Comparison of ENCODE assay signal across 24 cellular contexts in genomic region chr3:194953291-194953690, GRCh38.
"Had no signal": no experiment of that assay in that cellular context is flagged by ENCODE, and none has a peak within 500 bp of the region (broad histone marks: within the 10 kb centered on the region; RNA-seq: fewer than 3 reads in every experiment).

No MANE protein-coding gene starts in this region.

- H3K27me3 ChIP-seq: brain microvascular endothelial cell, colonic mucosa, tibial nerve, vagina had no signal

- DNase-seq: activated CD4-positive, alpha-beta T cell treated with anti-CD3 and anti-CD28 coated beads, Interleukin-2, amount 10 ng/mL, durations not matched to agents 7 days and 5 days; activated CD8-positive, alpha-beta T cell treated with anti-CD3 and anti-CD28 coated beads, Interleukin-2, amount 10 ng/mL, durations not matched to agents 7 days and 5 days; activated naive CD4-positive, alpha-beta T cell treated with anti-CD3 and anti-CD28 coated beads, Interleukin-2, amount 10 ng/mL, durations not matched to agents 7 days and 5 days; activated naive CD8-positive, alpha-beta T cell treated with anti-CD3 and anti-CD28 coated beads, Interleukin-2, amount 50 U/mL, for 24 hours; activated T-cell treated with anti-CD3 and anti-CD28 coated beads, Interleukin-2, amount 50 U/mL, for 24 hours; aorta; brain microvascular endothelial cell; colonic mucosa; hippocampal formation; left cardiac atrium; lower lobe of right lung; stimulated activated CD4-positive, alpha-beta T cell treated with anti-CD3 and anti-CD28 coated beads, Interleukin-2, amount 100 ng/mL, for 24 hours; T-helper 1 cell; T-helper 9 cell had no signal

- H3K27ac Mint-ChIP-seq: activated CD4-positive, alpha-beta T cell treated with anti-CD3 and anti-CD28 coated beads, Interleukin-2, amount 10 ng/mL, durations not matched to agents 7 days and 5 days; activated CD8-positive, alpha-beta T cell treated with anti-CD3 and anti-CD28 coated beads, Interleukin-2, amount 10 ng/mL, durations not matched to agents 7 days and 5 days; activated naive CD4-positive, alpha-beta T cell treated with anti-CD3 and anti-CD28 coated beads, Interleukin-2, amount 10 ng/mL, durations not matched to agents 7 days and 5 days; activated naive CD8-positive, alpha-beta T cell treated with anti-CD3 and anti-CD28 coated beads, Interleukin-2, amount 50 U/mL, for 24 hours; activated T-cell treated with anti-CD3 and anti-CD28 coated beads, Interleukin-2, amount 50 U/mL, for 24 hours; activated T-helper 2 cell treated with anti-CD3 and anti-CD28 coated beads, Interferon-gamma antibody, Interleukin-2, Interleukin-4, amounts not matched to agents 10 μg/mL and 5 μg/mL and 100 μg/mL, durations not matched to agents 14 hours and 24 hours and 36 hours; mesothelial cell of epicardium; nephron; stimulated activated naive CD8-positive, alpha-beta T cell treated with anti-CD3 and anti-CD28 coated beads, Interleukin-15, Interleukin-2, amounts not matched to agents 100 ng/mL and 50 ng/mL, for 24 hours had no signal

- H3K9me3 Mint-ChIP-seq: activated CD4-positive, alpha-beta T cell treated with anti-CD3 and anti-CD28 coated beads, Interleukin-2, amount 10 ng/mL, durations not matched to agents 7 days and 5 days; activated naive CD4-positive, alpha-beta T cell treated with anti-CD3 and anti-CD28 coated beads, Interleukin-2, amount 10 ng/mL, durations not matched to agents 7 days and 5 days; activated T-cell treated with anti-CD3 and anti-CD28 coated beads, Interleukin-2, amount 50 U/mL, for 24 hours; activated T-helper 2 cell treated with anti-CD3 and anti-CD28 coated beads, Interferon-gamma antibody, Interleukin-2, Interleukin-4, amounts not matched to agents 10 μg/mL and 5 μg/mL and 100 μg/mL, durations not matched to agents 14 hours and 24 hours and 36 hours; central memory CD8-positive, alpha-beta T cell had no signal

- H3K27me3 Mint-ChIP-seq: activated CD4-positive, alpha-beta T cell treated with anti-CD3 and anti-CD28 coated beads, Interleukin-2, amount 10 ng/mL, durations not matched to agents 7 days and 5 days; activated naive CD8-positive, alpha-beta T cell treated with anti-CD3 and anti-CD28 coated beads, Interleukin-2, amount 50 U/mL, for 24 hours; activated T-cell treated with anti-CD3 and anti-CD28 coated beads, Interleukin-2, amount 50 U/mL, for 24 hours had no signal

- H3K4me1 ChIP-seq: colonic mucosa, vagina had no signal

- H3K9me3 ChIP-seq: colonic mucosa, lower lobe of right lung, vagina had no signal

- H3K4me1 Mint-ChIP-seq: activated CD4-positive, alpha-beta T cell treated with anti-CD3 and anti-CD28 coated beads, Interleukin-2, amount 10 ng/mL, durations not matched to agents 7 days and 5 days; activated naive CD4-positive, alpha-beta T cell treated with anti-CD3 and anti-CD28 coated beads, Interleukin-2, amount 10 ng/mL, durations not matched to agents 7 days and 5 days; activated naive CD8-positive, alpha-beta T cell treated with anti-CD3 and anti-CD28 coated beads, Interleukin-2, amount 50 U/mL, for 24 hours; central memory CD8-positive, alpha-beta T cell had no signal

- H3K9ac ChIP-seq: parathyroid adenoma had no signal

- H3K4me3 Mint-ChIP-seq: activated CD4-positive, alpha-beta T cell treated with anti-CD3 and anti-CD28 coated beads, Interleukin-2, amount 10 ng/mL, durations not matched to agents 7 days and 5 days; activated CD8-positive, alpha-beta T cell treated with anti-CD3 and anti-CD28 coated beads, Interleukin-2, amount 10 ng/mL, durations not matched to agents 7 days and 5 days; activated naive CD4-positive, alpha-beta T cell treated with anti-CD3 and anti-CD28 coated beads, Interleukin-2, amount 10 ng/mL, durations not matched to agents 7 days and 5 days; activated naive CD8-positive, alpha-beta T cell treated with anti-CD3 and anti-CD28 coated beads, Interleukin-2, amount 50 U/mL, for 24 hours; activated T-cell treated with anti-CD3 and anti-CD28 coated beads, Interleukin-2, amount 50 U/mL, for 24 hours; central memory CD8-positive, alpha-beta T cell; mesothelial cell of epicardium; nephron; stimulated activated naive CD8-positive, alpha-beta T cell treated with anti-CD3 and anti-CD28 coated beads, Interleukin-15, Interleukin-2, amounts not matched to agents 100 ng/mL and 50 ng/mL, for 24 hours had no signal

- H3K4me3 ChIP-seq: colonic mucosa, lower lobe of right lung, tibial nerve, vagina had no signal

- ATAC-seq: activated CD4-positive, CD25-positive, alpha-beta regulatory T cell treated with anti-CD3 and anti-CD28 coated beads, Interleukin-2, amount 50 U/mL, for 24 hours; activated CD8-positive, alpha-beta T cell treated with anti-CD3 and anti-CD28 coated beads, Interleukin-2, amount 10 ng/mL, durations not matched to agents 7 days and 5 days; activated naive CD8-positive, alpha-beta T cell treated with anti-CD3 and anti-CD28 coated beads, Interleukin-2, amount 50 U/mL, for 24 hours; esophagus mucosa had no signal

- H3K36me3 ChIP-seq: brain microvascular endothelial cell, colonic mucosa, lower lobe of right lung, tibial nerve, vagina had no signal

- H3K27ac ChIP-seq: brain microvascular endothelial cell, colonic mucosa, lower lobe of right lung, parathyroid adenoma, tibial nerve, vagina had no signal

- H2AFZ ChIP-seq: parathyroid adenoma had no signal

- H3K36me3 Mint-ChIP-seq: activated naive CD4-positive, alpha-beta T cell treated with anti-CD3 and anti-CD28 coated beads, Interleukin-2, amount 10 ng/mL, durations not matched to agents 7 days and 5 days; mesothelial cell of epicardium had no signal

- H3K79me2 ChIP-seq: parathyroid adenoma had no signal
